19 cellular contexts compared by ENCODE assay signal in genomic region chr22:24843048-24843447, GRCh38. TPM values are rescaled to one million over a fixed set of nuclear protein-coding genes. Genes with fewer than 3 reads are reported as not detected.
DNase-seq lines count a peak whose midpoint lies in the region; ATAC-seq, FAIRE-seq and TF ChIP-seq lines count a peak whose summit lies in the region.
"Had no signal": no experiment of that assay in that cellular context is flagged by ENCODE, and none has a peak within 500 bp of the region (broad histone marks: within the 10 kb centered on the region; RNA-seq: fewer than 3 reads in every experiment).

No MANE protein-coding gene starts in this region.

- no peak overlapping the region for H3K4ac ChIP-seq in trophoblast cell (ENCODE audit: low read depth, low read length)

- H3K79me2 ChIP-seq in DND-41 (ENCODE audit: insufficient read depth, low read length) (no peaks in the 10 kb centered on the region), GM12878 (ENCODE audit: control insufficient read depth, insufficient read depth, low read length) (no peaks in the 10 kb centered on the region), trophoblast cell (ENCODE audit: control insufficient read depth, insufficient read depth, low read length, poor library complexity) (no peaks in the 10 kb centered on the region)

- no peak overlapping the region for H3K4me3 ChIP-seq in DND-41 (ENCODE audit: low read depth in 1 of 2, low read length in 2 of 2)
- no peak overlapping the region for H3K4me3 ChIP-seq in GM12878
- H3K4me3 ChIP-seq in trophoblast cell (ENCODE audit: low read depth, low read length): no peak overlapping the region

- no peak overlapping the region for H3K23ac ChIP-seq in trophoblast cell (ENCODE audit: low read length)

- ATAC-seq in DND-41 (ENCODE audit: insufficient read depth, low read depth): no peak
- ATAC-seq in GM12878: no peak
- no peak for ATAC-seq in GM21360 (IDR thresholded peaks at IDR 0.05; ENCODE audit: unreplicated experiment)

- no peaks in the 10 kb centered on the region for H3K27me3 ChIP-seq in DND-41 (ENCODE audit: insufficient read depth, low read length, poor library complexity)
- no peaks in the 10 kb centered on the region for H3K27me3 ChIP-seq in GM12878 (replicated peaks in 1 of 2; ENCODE audit: control insufficient read depth in 2 of 2, insufficient read depth in 2 of 2, low read length in 1 of 2)
- no peaks in the 10 kb centered on the region for H3K27me3 ChIP-seq in trophoblast cell (ENCODE audit: insufficient read depth, low read length)

- CTCF ChIA-PET in GM12878 (lab: Yijun Ruan, JAX): interaction anchor here (0.8 kb wide), 1 partner anchor 73 kb away, joined by 3 read pairs; no protein-coding TSS in a partner anchor

- in situ Hi-C loops in GM12878 (cut with MboI): no loop called here

- no peak overlapping the region for H3K4me3 Mint-ChIP-seq in nephron progenitor cell
- H3K4me3 Mint-ChIP-seq: CD4-positive, alpha-beta T cell; H9 had no signal

- TF ChIP-seq CTCF in DND-41 (IDR thresholded peaks at IDR 0.05; ENCODE audit: borderline replicate concordance, extremely low read depth, low read length, poor library complexity, severe bottlenecking) (no peak), GM12878 (IDR thresholded peaks at IDR 0.05 in 2 of 3, conservative IDR thresholded peaks at IDR 0.05 in 1 of 3; ENCODE audit: control insufficient read depth in 2 of 3, extremely low read depth in 1 of 3, insufficient read depth in 1 of 3, low read depth in 3 of 3, low read length in 3 of 3) (no peak), nephron progenitor cell (IDR thresholded peaks at IDR 0.05) (no peak)

- no peak for TF ChIP-seq EP300 in Ishikawa (IDR thresholded peaks at IDR 0.05; ENCODE audit: borderline replicate concordance)
- TF ChIP-seq EP300 in GM12878 (IDR thresholded peaks at IDR 0.05; ENCODE audit: borderline replicate concordance in 1 of 2, control insufficient read depth in 1 of 2, low read depth in 2 of 2, low read length in 2 of 2): no peak

- no TSS peak for BruUV-seq in GM12878 (replicated peaks; lab: Mats Ljungman, UMichigan)

- H3K4me1 Mint-ChIP-seq in nephron progenitor cell: no peaks in the 10 kb centered on the region
- H3K4me1 Mint-ChIP-seq: H9 had no signal

- peak; percentile 34 for DNase-seq in DND-41
- no peak for DNase-seq in GM12878 (ENCODE audit: low read depth, low spot score)
- DNase-seq in nephron progenitor cell: peak; percentile 50
- DNase-seq in HCEC 1CT: no peak
- no peak for DNase-seq in trophoblast cell
- DNase-seq: ACHN; CD4-positive, alpha-beta T cell; H9; NCI-H1048; NCI-H146; NCI-H2081 treated with DMSO at 0.1 percent for 48 hours; NCI-H2227 treated with DMSO at 0.1 percent for 48 hours; NCI-H524 treated with DMSO at 0.1 percent for 48 hours; NK-92 treated with Interleukin-12 subunit alpha and Interleukin-12 subunit beta, amount 100 ng/mL, for 24 hours; OCI-M1 had no signal

- H3K27ac ChIP-seq in DND-41 (ENCODE audit: low read length): no peak overlapping the region
- H3K27ac ChIP-seq in GM12878 (ENCODE audit: control insufficient read depth, insufficient read depth): no peak overlapping the region
- no peak overlapping the region for H3K27ac ChIP-seq in trophoblast cell (ENCODE audit: low read depth, low read length)

- H3K79me1 ChIP-seq in trophoblast cell (ENCODE audit: low read length): no peaks in the 10 kb centered on the region

- WGBS in GM12878 (ENCODE audit: insufficient coverage, insufficient replicate concordance, low lambda C conversion rate, missing lambda C conversion rate): 13% methylated on average over 3 of the region's 3 CpGs
- WGBS in trophoblast cell (ENCODE audit: extremely low coverage, insufficient coverage, insufficient read length): no CpG with 5 or more reads among the region's 3 CpGs

- no peak overlapping the region for H2BK5ac ChIP-seq in trophoblast cell (ENCODE audit: low read depth, low read length, poor library complexity)

- no peak overlapping the region for H4K8ac ChIP-seq in trophoblast cell (ENCODE audit: low read depth, low read length)

- H3K18ac ChIP-seq in trophoblast cell (ENCODE audit: low read length): no peak overlapping the region

- H3K14ac ChIP-seq in trophoblast cell (ENCODE audit: low read length): no peak overlapping the region

- H3K27me3 Mint-ChIP-seq in nephron progenitor cell (ENCODE audit: low read depth, poor library complexity): peaks cover 2% of the 10 kb centered on the region
- H3K27me3 Mint-ChIP-seq: CD4-positive, alpha-beta T cell had no signal

- intact Hi-C loops in GM12878 (cut with micrococcal nuclease; ENCODE audit: unreplicated experiment): no loop called here

- H3K36me3 ChIP-seq in DND-41 (ENCODE audit: insufficient read depth, low read length) (no peaks in the 10 kb centered on the region), GM12878 (ENCODE audit: control insufficient read depth in 2 of 2, insufficient read depth in 2 of 2, low read length in 1 of 2) (no peaks in the 10 kb centered on the region), trophoblast cell (ENCODE audit: control insufficient read depth in 1 of 2, insufficient read depth in 2 of 2, low read length in 2 of 2) (no peaks in the 10 kb centered on the region)

- POLR2A ChIA-PET in GM12878 (lab: Charles Lee): no interaction called here

- FAIRE-seq in GM12878 (lab: Jason Lieb, UNC): no peak
- FAIRE-seq: D721Med had no signal

- TF ChIP-seq RAD21 in Ishikawa (IDR thresholded peaks at IDR 0.05; ENCODE audit: low read depth) (no peak), GM12878 (IDR thresholded peaks at IDR 0.05; ENCODE audit: insufficient read depth, low read depth, low read length) (no peak)

- no peak overlapping the region for H2AK5ac ChIP-seq in trophoblast cell (ENCODE audit: low read length)

- H2AFZ ChIP-seq in DND-41 (ENCODE audit: low read depth, low read length): no peak overlapping the region
- H2AFZ ChIP-seq in GM12878 (ENCODE audit: control insufficient read depth, low read depth, low read length): no peak overlapping the region
- no peak overlapping the region for H2AFZ ChIP-seq in trophoblast cell (ENCODE audit: insufficient read depth, low read length, poor library complexity)

- no peaks in the 10 kb centered on the region for H3K9me3 ChIP-seq in DND-41 (ENCODE audit: insufficient read depth, low read length, severe bottlenecking)
- no peaks in the 10 kb centered on the region; the same call in 2 of the 3 replicates for H3K9me3 ChIP-seq in GM12878 (replicated peaks; ENCODE audit: control insufficient read depth, insufficient read depth, low read length)
- no peaks in the 10 kb centered on the region for H3K9me3 ChIP-seq in trophoblast cell (ENCODE audit: insufficient read depth, low read depth, low read length)

- H2BK12ac ChIP-seq in trophoblast cell (ENCODE audit: low read length): no peak overlapping the region

- H3K4me1 ChIP-seq in DND-41 (ENCODE audit: insufficient read depth, low read length): no peaks in the 10 kb centered on the region
- H3K4me1 ChIP-seq in GM12878 (ENCODE audit: control insufficient read depth, insufficient read depth, low read length): no peaks in the 10 kb centered on the region
- H3K4me1 ChIP-seq in trophoblast cell (ENCODE audit: control insufficient read depth in 1 of 2, insufficient read depth in 2 of 2, low read length in 2 of 2): no peaks in the 10 kb centered on the region

- SMC1A ChIA-PET in GM12878 (lab: Charles Lee; ENCODE audit: uncharacterized antibody, unreplicated experiment): interaction anchor here (1.5 kb wide), 1 partner anchor 73 kb away, joined by 4 read pairs; no protein-coding TSS in a partner anchor

- TF ChIP-seq POLR2A in GM12878 (IDR thresholded peaks at IDR 0.05; ENCODE audit: low read depth, low read length): no peak

- H3K9ac ChIP-seq in DND-41 (ENCODE audit: low read depth, low read length) (no peak overlapping the region), GM12878 (ENCODE audit: control insufficient read depth, insufficient read depth, low read length) (no peak overlapping the region), trophoblast cell (ENCODE audit: low read length) (no peak overlapping the region)

- H4K91ac ChIP-seq in trophoblast cell (ENCODE audit: low read depth, low read length): no peak overlapping the region

- peaks cover 4% of the 10 kb centered on the region for H3K9me3 Mint-ChIP-seq in nephron progenitor cell
- H3K9me3 Mint-ChIP-seq: CD4-positive, alpha-beta T cell; H9 had no signal

- 0 out of 2 replicates have a peak, but pooled peaks cover 2% of the 10 kb centered on the region for H4K20me1 ChIP-seq in DND-41 (ENCODE audit: insufficient read depth, low read length)
- no peaks in the 10 kb centered on the region for H4K20me1 ChIP-seq in GM12878 (ENCODE audit: control insufficient read depth, insufficient read depth)

- H3K4me2 ChIP-seq in DND-41 (ENCODE audit: insufficient read depth, low read length): no peak overlapping the region
- no peak overlapping the region for H3K4me2 ChIP-seq in GM12878 (ENCODE audit: control insufficient read depth, insufficient read depth)
- no peak overlapping the region for H3K4me2 ChIP-seq in trophoblast cell (ENCODE audit: low read length)

- RAD21 ChIA-PET in GM12878 (lab: Charles Lee; ENCODE audit: unreplicated experiment): no interaction called here

- H3K36me3 Mint-ChIP-seq in nephron progenitor cell (ENCODE audit: low read depth): no peaks in the 10 kb centered on the region

- no peak overlapping the region for H2BK120ac ChIP-seq in trophoblast cell (ENCODE audit: insufficient read depth, low read length, poor library complexity)

- H3K27ac Mint-ChIP-seq in nephron progenitor cell: no peak overlapping the region
- H3K27ac Mint-ChIP-seq: CD4-positive, alpha-beta T cell; H9; IgD-negative memory B cell had no signal

- no peak overlapping the region for H4K12ac ChIP-seq in trophoblast cell (ENCODE audit: low read depth, low read length)

TF ChIP-seq in Ishikawa, 13 proteins besides CTCF, POLR2A, EP300 and RAD21 (continues in another document):
- no peak for TF ChIP-seq TEAD4 (IDR thresholded peaks at IDR 0.05)

RNA-seq across cellular contexts. Expression of gene SGSM1, which starts 37.0 kb away (rescaled TPM):
- not detected in 2 replicates for total RNA-seq in GM12878 (2013; cell fraction: nucleolus; rRNA removed)
- not detected in 2 replicates for total RNA-seq in GM12878 (2014; rRNA removed)
- not detected in 2 replicates for total RNA-seq in GM12878 (2014; rRNA removed; fragmentation: Illumina TruSeq; extraction: Trizol)
- total RNA-seq in GM12878 (2021): not detected in 2 replicates
- not detected for polyA plus RNA-seq in GM12878 (2011; ENCODE audit: low read depth)
- polyA plus RNA-seq in GM12878 (2011; rRNA removed): not detected in 2 replicates
- polyA plus RNA-seq in GM12878 (2011; cell fraction: cytosol; rRNA removed): not detected in 2 replicates
- not detected in 2 replicates for polyA plus RNA-seq in GM12878 (2011; cell fraction: nucleus; rRNA removed)
- polyA plus RNA-seq in GM12878 (2012): not detected in 2 replicates
- not detected in 2 replicates for polyA plus RNA-seq in GM12878 (2014; fragmentation: Illumina TruSeq; extraction: Trizol)
- not detected for polyA plus RNA-seq in GM12878 (2014; fragmentation: Nextera tagmentation; extraction: Ambion mirVana)
- not detected in 2 replicates for polyA plus RNA-seq in GM12878 (2014; rRNA removed)
- polyA plus RNA-seq in GM12878 (2016; fragmentation: Nextera tagmentation; extraction: Ambion mirVana): not detected
- polyA minus RNA-seq in GM12878 (2011; rRNA and poly(A)+ RNA removed): not detected in 2 replicates
- not detected in 2 replicates for polyA minus RNA-seq in GM12878 (2011; cell fraction: cytosol; rRNA and poly(A)+ RNA removed)
- not detected in 2 replicates for polyA minus RNA-seq in GM12878 (2011; cell fraction: nucleus; rRNA and poly(A)+ RNA removed)
- 0.04 and 0.08 TPM in 2 replicates for polyA plus RNA-seq in trophoblast cell (2013)

Comparison
In these comparisons a context has a peak if more than half of its experiments do, and no peak if none do; other contexts are left out.
1. DNase-seq: peak in DND-41 (single experiment) and nephron progenitor cell (single experiment); none in GM12878 (single experiment), HCEC 1CT (single experiment) and trophoblast cell (0 of 2).